22 cellular contexts compared by ENCODE assay signal in the genomic region with DNA sequence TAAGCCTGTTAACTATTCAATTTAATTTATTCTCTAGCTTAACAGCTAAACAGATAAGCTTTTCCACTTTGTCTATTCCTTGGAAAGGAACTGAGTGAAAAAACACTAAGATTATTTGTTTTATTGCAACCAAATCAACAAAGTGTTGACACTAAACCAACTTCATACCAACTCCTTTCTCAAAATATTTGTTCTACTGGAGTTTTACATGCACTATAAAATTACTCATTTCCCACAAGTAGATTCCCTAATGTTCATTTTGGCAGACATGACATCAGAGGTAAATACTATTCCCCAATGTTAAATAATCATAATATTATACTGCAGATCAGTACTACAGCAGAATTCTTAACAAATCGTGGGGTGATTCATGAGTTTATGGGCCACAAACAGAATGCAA.
DNase-seq lines count a peak whose midpoint lies in the region; ATAC-seq and TF ChIP-seq lines count a peak whose summit lies in the region.
"Had no signal": no experiment of that assay in that cellular context is flagged by ENCODE, and none has a peak within 500 bp of the region (broad histone marks: within the 10 kb centered on the region; RNA-seq: fewer than 3 reads in every experiment).

No MANE protein-coding gene starts in this region.

- ATAC-seq in activated CD4-positive, CD25-positive, alpha-beta regulatory T cell treated with anti-CD3 and anti-CD28 coated beads, Interleukin-2, amount 50 U/mL, for 24 hours = no peak
- ATAC-seq: A549; CD8-positive, alpha-beta T cell; GM12878 had no signal

- TF ChIP-seq CTCF in 22Rv1 (IDR thresholded peaks at IDR 0.05) (no peak), LNCaP clone FGC (IDR thresholded peaks at IDR 0.05; ENCODE audit: control insufficient read depth, extremely low read depth, insufficient read depth) (no peak), VCaP (conservative IDR thresholded peaks at IDR 0.05) (no peak)

- peak; percentile 37 for DNase-seq in H4 (ENCODE audit: low spot score)
- peak; percentile 93 for DNase-seq in LNCaP clone FGC (ENCODE audit: low read depth)
- DNase-seq in DMS153 treated with DMSO at 0.1 percent for 48 hours (lab: John Stamatoyannopoulos, UW; ENCODE audit: unreplicated experiment) = no peak
- DNase-seq in NCI-H128 (lab: John Stamatoyannopoulos, UW; ENCODE audit: unreplicated experiment) = no peak
- no peak for DNase-seq in activated CD4-positive, CD25-positive, alpha-beta regulatory T cell (lab: John Stamatoyannopoulos, UW)
- DNase-seq: AML-193; Caco-2; Calu3; CD4-positive, alpha-beta T cell; CD8-positive, alpha-beta T cell; DMS53; DMS79; DND-41; EL; GDM1 had no signal

- H3K4me3 ChIP-seq in LNCaP clone FGC (ENCODE audit: low read depth, low read length) = no peak overlapping the region
- H3K4me3 ChIP-seq: A549; BLaER1 treated with 17β-estradiol and CSF1 and Interleukin-3, amounts not matched to agents 10 nM and 100 nM; GM12878 had no signal

- H3K27ac ChIP-seq in 22Rv1 = peak overlapping the region; percentile 51
- H3K27ac ChIP-seq in VCaP = peak overlapping the region; percentile 17; the same call in 1 of the 2 replicates
- H3K27ac ChIP-seq: A549; BLaER1 treated with 17β-estradiol and CSF1 and Interleukin-3, amounts not matched to agents 10 nM and 100 nM; C4-2B had no signal

Comparison
In these comparisons a context has a peak if more than half of its experiments do, and no peak if none do; other contexts are left out.
1. DNase-seq: peak in H4 (single experiment) and LNCaP clone FGC (single experiment); none in DMS153 treated with DMSO at 0.1 percent for 48 hours (single experiment), NCI-H128 (single experiment) and activated CD4-positive, CD25-positive, alpha-beta regulatory T cell (0 of 4).